Comparison of ENCODE assay signal across 15 cellular contexts in genomic region chr11:109914809-109915653, GRCh38.
DNase-seq lines count a peak whose midpoint lies in the region; ATAC-seq and TF ChIP-seq lines count a peak whose summit lies in the region.
"Had no signal": no experiment of that assay in that cellular context is flagged by ENCODE, and none has a peak within 500 bp of the region (broad histone marks: within the 10 kb centered on the region; RNA-seq: fewer than 3 reads in every experiment).

No MANE protein-coding gene starts in this region.

- no peaks in the 10 kb centered on the region for H3F3A ChIP-seq in PC-3 (ENCODE audit: low read length, unreplicated experiment)

- no peak overlapping the region for H2AFZ ChIP-seq in PC-3 (ENCODE audit: low read length)

- TF ChIP-seq CTCF in PC-3 (conservative IDR thresholded peaks at IDR 0.05; ENCODE audit: low read depth, low read length) (no peak), fibroblast of pulmonary artery (IDR thresholded peaks at IDR 0.05; ENCODE audit: low read length, missing control alignments) (no peak)

- no peaks in the 10 kb centered on the region for H3K9me2 ChIP-seq in PC-3 (replicated peaks; ENCODE audit: low read length)

- CTCF ChIA-PET in PC-3 (lab: Charles Lee) = no interaction called here

- no peaks in the 10 kb centered on the region for H3K27me3 ChIP-seq in PC-3 (ENCODE audit: low read length)

- DNase-seq in NCI-H1417 (lab: John Stamatoyannopoulos, UW) (peak in 2 of 3 experiments; percentile 9 to 50), NCI-H1417 treated with DMSO at 0.1 percent for 48 hours (lab: John Stamatoyannopoulos, UW) (no peak), PC-3 (peak; percentile 75), fibroblast of pulmonary artery (ENCODE audit: low read depth) (peak; percentile 48), skeletal muscle cell (ENCODE audit: low read depth) (peak; percentile 14), Kasumi-1 (lab: John Stamatoyannopoulos, UW) (no peak)
- no peak for DNase-seq in stimulated activated naive CD8-positive, alpha-beta T cell treated with anti-CD3 and anti-CD28 coated beads, Interleukin-15, Interleukin-2, amounts not matched to agents 100 U/mL and 50 U/mL, for 24 hours
- DNase-seq: activated CD4-positive, alpha-beta T cell treated with anti-CD3 and anti-CD28 coated beads for 1 hour; activated naive CD4-positive, alpha-beta T cell treated with anti-CD3 and anti-CD28 coated beads, Interleukin-2, amount 50 U/mL, for 16 hours; DMS79 treated with DMSO at 0.1 percent for 48 hours; effector memory CD4-positive, alpha-beta T cell; NCI-H1105 treated with DMSO at 0.1 percent for 48 hours; RPMI8226 had no signal

- BruUV-seq in PC-3 (replicated peaks; lab: Mats Ljungman, UMichigan) = no TSS peak

- no peak overlapping the region; the same call in 1 of the 2 replicates for H3K4me3 ChIP-seq in PC-3 (ENCODE audit: low read length)
- no peak overlapping the region for H3K4me3 ChIP-seq in fibroblast of pulmonary artery (replicated peaks; ENCODE audit: low read depth, low read length)
- H3K4me3 ChIP-seq in skeletal muscle cell (ENCODE audit: low read depth, low read length) = no peak overlapping the region
- H3K4me3 ChIP-seq: HAP-1 had no signal

- H3K79me2 ChIP-seq in PC-3 (ENCODE audit: low read length) = no peaks in the 10 kb centered on the region

- H4K20me1 ChIP-seq in PC-3 (ENCODE audit: low read length) = no peaks in the 10 kb centered on the region

- H3K9me3 ChIP-seq in PC-3 (ENCODE audit: low read length) = no peaks in the 10 kb centered on the region
- H3K9me3 ChIP-seq: HAP-1 had no signal

- POLR2A ChIA-PET in PC-3 (lab: Charles Lee; ENCODE audit: unreplicated experiment) = no interaction called here

- H3K9ac ChIP-seq in PC-3 (ENCODE audit: low read length) = no peak overlapping the region

- peak overlapping the region; percentile 42 for H3K4me2 ChIP-seq in PC-3 (ENCODE audit: low read length)

- ATAC-seq in PC-3 (peak; percentile 67), GM21526 (IDR thresholded peaks at IDR 0.05; ENCODE audit: low FRiP score, unreplicated experiment) (no peak)
- ATAC-seq in stimulated activated naive CD8-positive, alpha-beta T cell treated with anti-CD3 and anti-CD28 coated beads, Interleukin-15, Interleukin-2, amounts not matched to agents 100 U/mL and 50 U/mL, for 24 hours = no peak

- H3K4me1 ChIP-seq in PC-3 (ENCODE audit: insufficient read depth, low read length) = peaks cover 24% of the 10 kb centered on the region
- H3K4me1 ChIP-seq: HAP-1 had no signal

- H3K36me3 ChIP-seq in PC-3 (ENCODE audit: low read depth, low read length) = no peaks in the 10 kb centered on the region
- H3K36me3 ChIP-seq: HAP-1 had no signal

- peak overlapping the region; percentile 25 for H3K27ac ChIP-seq in PC-3 (ENCODE audit: low read length)

- intact Hi-C loops in PC-3 (cut with micrococcal nuclease) = no loop called here

Comparison
In these comparisons a context has a peak if more than half of its experiments do, and no peak if none do; other contexts are left out.
1. DNase-seq: peak in NCI-H1417 (2 of 3), PC-3 (single experiment), fibroblast of pulmonary artery (single experiment) and skeletal muscle cell (single experiment); none in NCI-H1417 treated with DMSO at 0.1 percent for 48 hours (single experiment), Kasumi-1 (0 of 2) and stimulated activated naive CD8-positive, alpha-beta T cell treated with anti-CD3 and anti-CD28 coated beads, Interleukin-15, Interleukin-2, amounts not matched to agents 100 U/mL and 50 U/mL, for 24 hours (single experiment).